In genomic region chr12:131842169-131842568, GRCh38 we compare ENCODE assay signal across 25 cellular contexts.
"Had no signal": no experiment of that assay in that cellular context is flagged by ENCODE, and none has a peak within 500 bp of the region (broad histone marks: within the 10 kb centered on the region; RNA-seq: fewer than 3 reads in every experiment).

No MANE protein-coding gene starts in this region.

- H3K4me3 Mint-ChIP-seq: dendritic cell treated with granulocyte-macrophage colony-stimulating factor and Interleukin-4, amounts not matched to agents 40 ng/mL and 50 ng/mL, for 4 days; effector memory CD8-positive, alpha-beta T cell; endodermal cell had no signal

- H3K9me3 ChIP-seq: colonic mucosa, esophagus muscularis mucosa, esophagus squamous epithelium, gastrocnemius medialis, gastroesophageal sphincter, heart left ventricle, heart right ventricle had no signal

- H3K27me3 ChIP-seq: colonic mucosa, dorsolateral prefrontal cortex, foreskin keratinocyte, heart left ventricle had no signal

- DNase-seq: colonic mucosa; cortex of kidney; dermis blood vessel endothelial cell; dorsolateral prefrontal cortex; effector CD4-positive, alpha-beta T cell; effector CD8-positive, alpha-beta T cell; effector memory CD4-positive, alpha-beta T cell; effector memory CD8-positive, alpha-beta T cell; endodermal cell; erythroblast; esophagus squamous epithelium; foreskin fibroblast; foreskin keratinocyte; foreskin melanocyte; gastrocnemius medialis; glutamatergic neuron; head of caudate nucleus; heart left ventricle; heart right ventricle had no signal

- H3K27me3 Mint-ChIP-seq: dendritic cell treated with granulocyte-macrophage colony-stimulating factor and Interleukin-4, amounts not matched to agents 40 ng/mL and 50 ng/mL, for 4 days had no signal

- H3K36me3 ChIP-seq: colonic mucosa, gastrocnemius medialis, heart right ventricle had no signal

- H3K4me3 ChIP-seq: colonic mucosa, coronary artery, dorsolateral prefrontal cortex, esophagus muscularis mucosa, esophagus squamous epithelium, gastrocnemius medialis, gastroesophageal sphincter, heart left ventricle, heart right ventricle had no signal

- H3K27ac ChIP-seq: colonic mucosa, coronary artery, dorsolateral prefrontal cortex, epithelial cell of prostate, esophagus muscularis mucosa, esophagus squamous epithelium, foreskin keratinocyte, gastrocnemius medialis, gastroesophageal sphincter, heart left ventricle, heart right ventricle had no signal

- ATAC-seq: effector memory CD8-positive, alpha-beta T cell; esophagus mucosa; foreskin keratinocyte; gastrocnemius medialis; gastroesophageal sphincter; heart left ventricle; heart right ventricle had no signal

- H3K27ac Mint-ChIP-seq: dendritic cell treated with granulocyte-macrophage colony-stimulating factor and Interleukin-4, amounts not matched to agents 40 ng/mL and 50 ng/mL, for 4 days; effector memory CD8-positive, alpha-beta T cell; endodermal cell had no signal

- H3K4me1 Mint-ChIP-seq: endodermal cell had no signal

- H3K4me1 ChIP-seq: colonic mucosa, esophagus muscularis mucosa, esophagus squamous epithelium, foreskin keratinocyte, gastrocnemius medialis, gastroesophageal sphincter, heart left ventricle, heart right ventricle had no signal

- H3K9me3 Mint-ChIP-seq: dendritic cell treated with granulocyte-macrophage colony-stimulating factor and Interleukin-4, amounts not matched to agents 40 ng/mL and 50 ng/mL, for 4 days; effector memory CD8-positive, alpha-beta T cell; endodermal cell had no signal
